1 cellular context compared by ENCODE assay signal in the genomic region with DNA sequence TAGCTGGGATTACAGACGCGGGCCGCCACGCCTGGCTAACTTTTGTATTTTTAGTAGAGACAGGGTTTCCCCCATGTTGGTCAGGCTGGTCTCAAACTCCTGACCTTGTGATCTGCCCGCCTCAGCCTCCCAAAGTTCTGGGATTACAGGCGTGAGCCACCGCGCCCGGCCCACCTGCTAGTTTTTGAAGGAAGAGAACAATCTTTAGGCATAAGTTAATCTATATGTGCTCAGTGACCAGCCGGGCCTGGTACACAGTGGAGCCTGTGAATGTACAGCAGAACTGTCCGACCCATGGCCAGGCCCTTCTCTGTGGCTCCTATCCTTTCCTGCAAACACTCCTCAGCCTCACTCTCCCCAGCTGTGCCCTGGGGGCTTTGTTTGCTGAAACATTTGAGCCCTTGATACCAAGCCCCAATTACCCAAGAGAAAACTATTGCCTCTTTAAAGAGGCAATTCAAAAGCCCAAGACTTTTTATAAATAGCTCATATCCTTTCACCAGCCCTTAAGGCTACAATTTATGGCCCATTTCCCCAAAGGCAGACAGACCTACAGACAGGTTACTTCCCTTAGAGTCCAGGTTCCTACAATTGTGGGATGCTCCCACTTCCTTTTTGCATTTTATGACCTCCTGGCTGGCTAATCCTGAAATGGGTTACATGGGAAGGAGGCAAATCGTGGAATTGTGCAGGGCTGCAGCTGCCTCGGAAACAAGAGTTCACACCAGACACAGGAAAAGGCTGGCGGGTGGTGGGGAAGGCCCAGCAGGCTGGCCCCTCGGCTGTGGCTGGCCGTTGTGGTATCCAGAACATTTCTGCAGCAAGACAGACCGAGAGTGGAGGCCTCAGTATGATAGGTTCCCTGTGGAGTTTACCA.
TF ChIP-seq lines count a peak whose summit lies in the region.

No MANE protein-coding gene starts in this region.

TF ChIP-seq in H1, 55 proteins besides CTCF, POLR2A, EP300 and RAD21:
- TF ChIP-seq SIN3A (conservative IDR thresholded peaks at IDR 0.05 in 1 of 2, IDR thresholded peaks at IDR 0.05 in 1 of 2; ENCODE audit: low read depth in 1 of 2, low read length in 2 of 2), result no peak
- TF ChIP-seq CBX8 (IDR thresholded peaks at IDR 0.05; ENCODE audit: borderline replicate concordance, low read depth, low read length), result no peak
- no peak for TF ChIP-seq YY1 (IDR thresholded peaks at IDR 0.05; ENCODE audit: low read depth, low read length)
- no peak for TF ChIP-seq BRCA1 (IDR thresholded peaks at IDR 0.05; ENCODE audit: low read depth, low read length)
- TF ChIP-seq HDAC6 (IDR thresholded peaks at IDR 0.05; ENCODE audit: low read depth, low read length), result no peak
- no peak for TF ChIP-seq EGR1 (IDR thresholded peaks at IDR 0.05; ENCODE audit: borderline replicate concordance, low read depth, low read length)
- no peak for TF ChIP-seq TCF12 (IDR thresholded peaks at IDR 0.05; ENCODE audit: low read depth, low read length)
- no peak for TF ChIP-seq TAF1 (IDR thresholded peaks at IDR 0.05; ENCODE audit: low read depth, low read length)
- TF ChIP-seq, protein P1, sequence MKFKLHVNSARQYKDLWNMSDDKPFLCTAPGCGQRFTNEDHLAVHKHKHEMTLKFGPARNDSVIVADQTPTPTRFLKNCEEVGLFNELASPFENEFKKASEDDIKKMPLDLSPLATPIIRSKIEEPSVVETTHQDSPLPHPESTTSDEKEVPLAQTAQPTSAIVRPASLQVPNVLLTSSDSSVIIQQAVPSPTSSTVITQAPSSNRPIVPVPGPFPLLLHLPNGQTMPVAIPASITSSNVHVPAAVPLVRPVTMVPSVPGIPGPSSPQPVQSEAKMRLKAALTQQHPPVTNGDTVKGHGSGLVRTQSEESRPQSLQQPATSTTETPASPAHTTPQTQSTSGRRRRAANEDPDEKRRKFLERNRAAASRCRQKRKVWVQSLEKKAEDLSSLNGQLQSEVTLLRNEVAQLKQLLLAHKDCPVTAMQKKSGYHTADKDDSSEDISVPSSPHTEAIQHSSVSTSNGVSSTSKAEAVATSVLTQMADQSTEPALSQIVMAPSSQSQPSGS (IDR thresholded peaks at IDR 0.05; ENCODE audit: low read length), result no peak
- TF ChIP-seq CREB1 (IDR thresholded peaks at IDR 0.05), result no peak
- TF ChIP-seq SAP30 (IDR thresholded peaks at IDR 0.05; ENCODE audit: insufficient read depth, insufficient replicate concordance, low read length), result no peak
- TF ChIP-seq BCL11A (IDR thresholded peaks at IDR 0.05; ENCODE audit: low read depth in 2 of 2, low read length in 2 of 2), result no peak
- TF ChIP-seq KDM1A (IDR thresholded peaks at IDR 0.05; ENCODE audit: borderline replicate concordance, low read length), result no peak
- TF ChIP-seq SIX5 (IDR thresholded peaks at IDR 0.05; ENCODE audit: low read depth, low read length), result no peak
- no peak for TF ChIP-seq RFX5 (IDR thresholded peaks at IDR 0.05; ENCODE audit: borderline replicate concordance, low read depth, low read length)
